28 cellular contexts compared by ENCODE assay signal in genomic region chr11:131498631-131499053, GRCh38.
DNase-seq lines count a peak whose midpoint lies in the region; ATAC-seq, FAIRE-seq and TF ChIP-seq lines count a peak whose summit lies in the region.
"Had no signal": no experiment of that assay in that cellular context is flagged by ENCODE, and none has a peak within 500 bp of the region (broad histone marks: within the 10 kb centered on the region; RNA-seq: fewer than 3 reads in every experiment).

No MANE protein-coding gene starts in this region.

- no peak overlapping the region for H2BK20ac ChIP-seq in H1 (ENCODE audit: low read length)

- peak in 1 of 2 experiments; percentile 11; a peak in 1 of 4 replicates for TF ChIP-seq RAD21 in H1 (IDR thresholded peaks at IDR 0.05 in 1 of 2, conservative IDR thresholded peaks at IDR 0.05 in 1 of 2; ENCODE audit: low read depth in 2 of 2, low read length in 2 of 2)

- in situ Hi-C loops in HAP-1 (cut with MboI; ENCODE audit: low sequenced_read_pairs) (no loop called here), KBM-7 (cut with MboI; ENCODE audit: low pct_unique_long_range_greater_than_20kb, low sequenced_read_pairs) (no loop called here)

- ATAC-seq in left cardiac atrium (peak in 1 of 2 donors; percentile 43), heart right ventricle (no peak)
- ATAC-seq: activated T-cell treated with anti-CD3 and anti-CD28 coated beads, Interleukin-2, amount 50 U/mL, for 72 hours; Panc1; SK-N-SH treated with all-trans-retinoic acid at 6 μM for 48 hours had no signal

- H3K23me2 ChIP-seq in H1 (ENCODE audit: low read depth, low read length), result peaks cover 2% of the 10 kb centered on the region; the same call in 1 of the 2 replicates

- no peaks in the 10 kb centered on the region for H4K20me1 ChIP-seq in H1 (replicated peaks in 1 of 2; ENCODE audit: control insufficient read depth in 1 of 2, insufficient read depth in 2 of 2, low read length in 2 of 2)

- TF ChIP-seq POLR2A in H1 (IDR thresholded peaks at IDR 0.05; ENCODE audit: control extremely low read depth in 1 of 2, low read depth in 2 of 2, low read length in 2 of 2), result no peak
- TF ChIP-seq POLR2A in GM12892 (IDR thresholded peaks at IDR 0.05; ENCODE audit: low read depth, low read length), result no peak

- no peaks in the 10 kb centered on the region for H3K79me2 ChIP-seq in H1 (ENCODE audit: control insufficient read depth in 1 of 2, insufficient read depth in 2 of 2, low read length in 2 of 2)

- no peak overlapping the region for H3K23ac ChIP-seq in H1 (ENCODE audit: insufficient read length)

- H3K56ac ChIP-seq in H1 (replicated peaks; ENCODE audit: insufficient read length, low read depth, low read length), result no peak overlapping the region

- POLR2A ChIA-PET in H1 (lab: Charles Lee; ENCODE audit: partially characterized antibody), result no interaction called here

- no peak overlapping the region for H2AK5ac ChIP-seq in H1 (ENCODE audit: low read depth, low read length)

- CTCF ChIA-PET in H1 (lab: Charles Lee; ENCODE audit: partially characterized antibody), result interaction anchor here (1.0 to 2.4 kb wide), 10 partner anchors 10 to 434 kb away, joined by 3 to 12 read pairs (median 4); no protein-coding TSS in a partner anchor

- H3K4me1 ChIP-seq in heart right ventricle (peaks cover 0 to 9% (median 0%) of the 10 kb centered on the region in 9 donors), H1 (replicated peaks in 1 of 4; ENCODE audit: control insufficient read depth in 3 of 4, insufficient read depth in 4 of 4, low read length in 3 of 4) (peaks cover 0 to 10% (median 0%) of the 10 kb centered on the region in 4 experiments; a peak in 3 of 7 replicates), HAP-1 (no peaks in the 10 kb centered on the region)

- no peak overlapping the region for H4K91ac ChIP-seq in H1 (replicated peaks; ENCODE audit: insufficient read length, low read length)

- H3K36me3 ChIP-seq in heart right ventricle (no peaks in the 10 kb centered on the region), H1 (ENCODE audit: control insufficient read depth in 2 of 4, insufficient read depth in 4 of 4, low read length in 3 of 4) (no peaks in the 10 kb centered on the region), HAP-1 (replicated peaks) (no peaks in the 10 kb centered on the region)
- H3K36me3 ChIP-seq: ovary had no signal

- H3K18ac ChIP-seq in H1 (ENCODE audit: extremely low read depth, low read length), result no peak overlapping the region

- H2BK120ac ChIP-seq in H1 (replicated peaks; ENCODE audit: low read depth, low read length), result no peak overlapping the region

- H4K5ac ChIP-seq in H1 (ENCODE audit: insufficient read length, low read depth, low read length), result no peak overlapping the region

- H3K27ac ChIP-seq in heart right ventricle (no peak overlapping the region), H1 (ENCODE audit: low read depth, low read length) (no peak overlapping the region)
- H3K27ac ChIP-seq: 22Rv1, GM23248, ovary, testis had no signal

- no peak overlapping the region for H2BK15ac ChIP-seq in H1 (ENCODE audit: low read length)

- FAIRE-seq in H1 (lab: Jason Lieb, UNC), result no peak
- no peak for FAIRE-seq in GM12892 (lab: Jason Lieb, UNC)
- FAIRE-seq: D721Med, small intestine, TTC549 had no signal

- TF ChIP-seq CTCF in heart right ventricle (IDR thresholded peaks at IDR 0.05) (no peak), H1 (IDR thresholded peaks at IDR 0.05; ENCODE audit: control extremely low read depth in 1 of 3, insufficient read depth in 1 of 3, low read depth in 1 of 3, low read length in 3 of 3) (0 out of 4 replicates have a peak, but pooled peaks of 1 of the 3 experiments have one; percentile 16)

- no peak overlapping the region for H3K9ac ChIP-seq in H1 (replicated peaks in 1 of 4; ENCODE audit: extremely low read depth in 1 of 4, low read depth in 3 of 4, low read length in 3 of 4)
- H3K9ac ChIP-seq: GM23248 had no signal

- H3K14ac ChIP-seq in H1 (ENCODE audit: insufficient read length), result no peak overlapping the region

- H3K27me3 ChIP-seq in heart right ventricle, result peaks cover 0 to 10% (median 0%) of the 10 kb centered on the region in 7 donors
- H3K27me3 ChIP-seq in H1 (replicated peaks in 1 of 4; ENCODE audit: control insufficient read depth in 3 of 4, extremely low read depth in 1 of 4, insufficient read depth in 3 of 4, low read length in 3 of 4), result no peaks in the 10 kb centered on the region; a peak in 1 of 7 replicates
- H3K27me3 ChIP-seq in HAP-1 (ENCODE audit: low read depth), result no peaks in the 10 kb centered on the region
- H3K27me3 ChIP-seq: ovary, testis had no signal

- H4K8ac ChIP-seq in H1 (ENCODE audit: extremely low read depth, insufficient read depth, low read length), result no peak overlapping the region

- H2BK5ac ChIP-seq in H1 (ENCODE audit: low read depth, low read length), result no peak overlapping the region

- no peak for TF ChIP-seq EP300 in H1 (IDR thresholded peaks at IDR 0.05; ENCODE audit: borderline replicate concordance in 1 of 2, low read depth in 2 of 2, low read length in 2 of 2)

- H2BK12ac ChIP-seq in H1 (ENCODE audit: low read depth, low read length), result no peak overlapping the region

- H3K9me3 ChIP-seq in heart right ventricle (no peaks in the 10 kb centered on the region), H1 (ENCODE audit: insufficient read depth in 2 of 2, low read depth in 1 of 2, low read length in 1 of 2) (no peaks in the 10 kb centered on the region), HAP-1 (no peaks in the 10 kb centered on the region)
- H3K9me3 ChIP-seq: ovary, testis had no signal

- no peak overlapping the region for H3K4me3 ChIP-seq in heart right ventricle
- no peak overlapping the region for H3K4me3 ChIP-seq in H1 (ENCODE audit: extremely low read depth in 1 of 4, insufficient read depth in 2 of 4, low read depth in 3 of 4, low read length in 4 of 4)
- H3K4me3 ChIP-seq in HAP-1, result no peak overlapping the region
- H3K4me3 ChIP-seq: GM23248, lung, ovary, testis had no signal

- no peak overlapping the region for H3K4ac ChIP-seq in H1 (replicated peaks; ENCODE audit: insufficient read length, low read depth, low read length)

- 68 to 78% methylated on average over 2 of the region's 2 CpGs for WGBS in heart right ventricle, 2 donors
- WGBS in H1 (ENCODE audit: extremely low coverage in 1 of 2, insufficient coverage in 1 of 2, insufficient read length in 1 of 2, insufficient replicate concordance in 2 of 2, low coverage in 1 of 2, low lambda C conversion rate in 2 of 2, missing lambda C conversion rate in 1 of 2), 2 experiments, result 79% methylated on average over 2 of the region's 2 CpGs; no CpG with 5 or more reads in 1 of the 2 experiments

- no peak overlapping the region; a peak in 1 of 4 replicates for H3K4me2 ChIP-seq in H1 (ENCODE audit: insufficient read depth in 1 of 2, low read depth in 2 of 2, low read length in 2 of 2)

- DNase-seq in left cardiac atrium (peak; percentile 34), heart right ventricle (no peak), H1 (ENCODE audit: low read depth in 1 of 2, low spot score in 2 of 2) (no peak), medulla oblongata (ENCODE audit: extremely low spot score) (peak; percentile 80), superior temporal gyrus (ENCODE audit: extremely low spot score) (peak; percentile 76), HAP-1 (ENCODE audit: low spot score in 2 of 2) (no peak), KBM-7 (no peak), GM12892 (ENCODE audit: insufficient read length) (no peak)
- DNase-seq: activated T-cell treated with anti-CD3 and anti-CD28 coated beads, Interleukin-2, amount 50 U/mL, for 72 hours; CD4-positive, alpha-beta T cell; DND-41; effector CD4-positive, alpha-beta T cell; GM23248; KG1; MM.1S; NCI-H2029 treated with DMSO at 0.1 percent for 48 hours; NCI-H69; ovary; Right ventricle myocardium superior; small intestine; stimulated activated naive CD4-positive, alpha-beta T cell had no signal

- no peak overlapping the region for H2AFZ ChIP-seq in H1 (ENCODE audit: low read length)
- H2AFZ ChIP-seq: GM23248 had no signal

- no peaks in the 10 kb centered on the region; the same call in 1 of the 2 replicates for H3K79me1 ChIP-seq in H1 (ENCODE audit: low read depth, low read length)

- intact Hi-C loops in left cardiac atrium (cut with DNase I) (no loop called here), heart right ventricle (cut with DNase I) (no loop called here)

TF ChIP-seq in H1, 55 proteins besides CTCF, POLR2A, EP300 and RAD21:
- TF ChIP-seq CREB1 (IDR thresholded peaks at IDR 0.05) (no peak), YY1 (IDR thresholded peaks at IDR 0.05; ENCODE audit: low read depth, low read length) (0 out of 2 replicates have a peak, but pooled peaks have one; percentile 41)

Comparison
In these comparisons a context has a peak if more than half of its experiments do, and no peak if none do; other contexts are left out.
1. DNase-seq: peak in left cardiac atrium (single experiment), medulla oblongata (single experiment) and superior temporal gyrus (single experiment); none in heart right ventricle (0 of 2), H1 (0 of 2), HAP-1 (0 of 2), KBM-7 (single experiment) and GM12892 (single experiment).